ENCODE assay signal across 15 cellular contexts in the genomic region with DNA sequence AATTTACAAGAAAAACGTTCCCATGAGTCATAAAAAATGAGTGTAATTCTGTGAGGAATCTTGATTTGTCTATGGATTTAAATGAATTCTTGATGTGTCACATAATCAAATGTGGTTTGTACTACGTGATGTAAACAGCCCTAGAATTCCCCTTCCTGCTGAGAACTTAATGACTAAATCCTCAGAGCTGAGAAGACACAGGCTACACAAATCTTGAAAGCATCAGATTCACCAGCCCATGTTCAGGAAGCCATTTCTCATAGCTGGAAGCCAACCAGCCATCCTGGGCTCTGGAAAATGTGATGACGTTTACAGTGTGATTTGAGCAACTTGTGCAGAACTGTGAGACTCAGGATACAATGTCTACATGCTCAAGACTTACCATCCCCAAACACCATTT.
A peak's percentile ranks its signal among the peaks of the same experiment; 100 is the strongest.
DNase-seq lines count a peak whose midpoint lies in the region; ATAC-seq, FAIRE-seq and TF ChIP-seq lines count a peak whose summit lies in the region.
"Had no signal": no experiment of that assay in that cellular context is flagged by ENCODE, and none has a peak within 500 bp of the region (broad histone marks: within the 10 kb centered on the region; RNA-seq: fewer than 3 reads in every experiment).

No MANE protein-coding gene starts in this region.

- intact Hi-C loops in esophagus squamous epithelium (cut with DNase I) = no loop called here

- TF ChIP-seq CTCF in AG09319 (IDR thresholded peaks at IDR 0.05; ENCODE audit: low read depth, low read length) = no peak
- TF ChIP-seq CTCF in bronchial epithelial cell (IDR thresholded peaks at IDR 0.05; ENCODE audit: insufficient read depth, low read length, severe bottlenecking) = no peak
- no peak for TF ChIP-seq CTCF in esophagus squamous epithelium (IDR thresholded peaks at IDR 0.05)

- no peak overlapping the region for H3K27ac ChIP-seq in esophagus squamous epithelium
- H3K27ac ChIP-seq: coronary artery, PC-9 had no signal

- H3K4me3 ChIP-seq in bronchial epithelial cell (ENCODE audit: low read depth, low read length) (no peak overlapping the region), esophagus squamous epithelium (no peak overlapping the region)
- H3K4me3 ChIP-seq: coronary artery, GM12878, PC-9 had no signal

- no peak for FAIRE-seq in bronchial epithelial cell (lab: Jason Lieb, UNC)
- FAIRE-seq: GM12878 had no signal

- H3K36me3 ChIP-seq in bronchial epithelial cell (ENCODE audit: control insufficient read depth, insufficient read depth, low read length) = no peaks in the 10 kb centered on the region
- H3K36me3 ChIP-seq in esophagus squamous epithelium = no peaks in the 10 kb centered on the region

- no peak for TF ChIP-seq POLR2A in esophagus squamous epithelium (IDR thresholded peaks at IDR 0.05)

- H3K4me1 ChIP-seq in esophagus squamous epithelium = no peaks in the 10 kb centered on the region

- 17 to 36% methylated on average over 3 of the region's 3 CpGs for WGBS in esophagus squamous epithelium, 2 donors

- peaks cover 0 to 6% (median 0%) of the 10 kb centered on the region in 3 donors for H3K9me3 ChIP-seq in esophagus squamous epithelium

- H3K27me3 ChIP-seq in bronchial epithelial cell (ENCODE audit: control insufficient read depth, insufficient read depth, low read length) = no peaks in the 10 kb centered on the region
- H3K27me3 ChIP-seq in esophagus squamous epithelium = no peaks in the 10 kb centered on the region

- no peak for ATAC-seq in GM18907 (IDR thresholded peaks at IDR 0.05; ENCODE audit: unreplicated experiment)
- ATAC-seq: GM12878; stimulated activated naive B cell treated with anti-CD40 and anti-IgM and Interleukin-4, amounts not matched to agents 10 μg/mL and 1 μg/mL and 100 μg/mL, for 72 hours had no signal

- DNase-seq in AG09319 (ENCODE audit: extremely low read depth, low read depth) (peak; percentile 97), LHCN-M2 (ENCODE audit: low read depth) (peak; percentile 98), bronchial epithelial cell (ENCODE audit: low read depth) (peak; percentile 89), kidney tubule cell (ENCODE audit: low spot score) (peak; percentile 82), GM19238 (ENCODE audit: insufficient read length, low spot score) (no peak), esophagus squamous epithelium (lab: John Stamatoyannopoulos, UW) (no peak)
- no peak for DNase-seq in activated T-cell treated with anti-CD3 and anti-CD28 coated beads, Interleukin-2, amount 50 U/mL, for 1 hour
- DNase-seq: activated B cell treated with CpG ODN at 0.5 μM for 24 hours; CD4-positive, alpha-beta memory T cell; NCI-H2029; PC-9; stimulated activated naive B cell treated with anti-CD40 and anti-IgM and Interleukin-4, amounts not matched to agents 10 μg/mL and 1 μg/mL and 100 μg/mL, for 72 hours had no signal

Comparison
In these comparisons a context has a peak if more than half of its experiments do, and no peak if none do; other contexts are left out.
1. DNase-seq: peak in AG09319 (single experiment), LHCN-M2 (single experiment), bronchial epithelial cell (single experiment) and kidney tubule cell (single experiment); none in activated T-cell treated with anti-CD3 and anti-CD28 coated beads, Interleukin-2, amount 50 U/mL, for 1 hour (single experiment), GM19238 (single experiment) and esophagus squamous epithelium (single experiment).